Comparison of ENCODE assay signal across 19 cellular contexts in the genomic region with DNA sequence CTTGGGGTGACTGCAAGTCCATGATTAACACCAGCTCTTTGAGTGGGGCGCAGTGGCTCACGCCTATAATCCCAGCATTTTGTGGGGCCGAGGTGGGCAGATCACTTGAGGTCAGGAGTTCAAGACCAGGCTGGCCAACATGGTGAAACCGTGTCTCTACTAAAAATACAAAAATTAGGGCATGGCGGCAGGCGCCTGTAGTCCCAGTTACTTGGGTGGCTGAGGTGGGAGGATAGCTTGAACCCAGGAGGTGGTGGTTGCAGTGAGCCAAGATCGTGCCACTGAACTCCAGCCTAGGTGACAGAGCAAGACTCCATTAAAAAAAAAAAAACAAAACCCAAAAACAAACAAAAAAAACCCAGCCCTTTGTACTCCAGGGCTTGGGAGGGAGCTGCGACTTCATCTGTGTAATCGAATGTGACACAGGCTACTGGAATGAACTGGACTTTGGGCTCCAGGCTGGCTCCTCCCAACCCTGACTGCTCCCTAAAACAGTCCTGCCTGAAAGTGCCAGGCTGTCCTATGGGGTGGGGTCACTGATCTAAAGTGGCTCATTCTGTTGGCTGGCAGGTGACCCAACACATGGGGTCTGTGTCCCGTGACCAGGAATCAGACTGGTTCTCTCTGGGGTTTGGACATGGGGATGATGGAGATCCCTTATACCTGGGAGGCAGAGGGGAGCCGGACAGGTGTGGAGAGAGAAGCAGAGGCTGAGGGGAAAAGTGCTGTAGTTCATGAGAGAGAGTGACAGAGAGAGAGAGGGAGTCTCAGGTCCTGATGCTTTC. TPM values are rescaled to one million over a fixed set of nuclear protein-coding genes. Genes with fewer than 3 reads are reported as not detected.
A peak's percentile ranks its signal among the peaks of the same experiment; 100 is the strongest.
DNase-seq lines count a peak whose midpoint lies in the region; ATAC-seq and TF ChIP-seq lines count a peak whose summit lies in the region.
"Had no signal": no experiment of that assay in that cellular context is flagged by ENCODE, and none has a peak within 500 bp of the region (broad histone marks: within the 10 kb centered on the region; RNA-seq: fewer than 3 reads in every experiment).

No MANE protein-coding gene starts in this region.

- no peak overlapping the region for H2BK15ac ChIP-seq in mesendoderm (replicated peaks; ENCODE audit: low read depth)

- peaks cover 69% of the 10 kb centered on the region for H3K36me3 Mint-ChIP-seq in activated CD8-positive, alpha-beta memory T cell treated with anti-CD3 and anti-CD28 coated beads, Interleukin-2, amount 10 ng/mL, durations not matched to agents 7 days and 5 days

- H3K36me3 ChIP-seq in mammary epithelial cell (ENCODE audit: insufficient read depth, low read length) (no peaks in the 10 kb centered on the region), mesendoderm (ENCODE audit: control insufficient read depth, insufficient read depth, low read length) (no peaks in the 10 kb centered on the region), upper lobe of right lung (no peaks in the 10 kb centered on the region), heart right ventricle (peaks cover 0 to 77% (median 0%) of the 10 kb centered on the region in 9 donors)
- H3K36me3 ChIP-seq: sigmoid colon, tibial artery had no signal

- H3K79me2 ChIP-seq in mammary epithelial cell (ENCODE audit: insufficient read depth, low read length) (no peaks in the 10 kb centered on the region), mesendoderm (ENCODE audit: control insufficient read depth, insufficient read depth, low read length) (no peaks in the 10 kb centered on the region)

- peaks cover 15% of the 10 kb centered on the region for H3K4me1 Mint-ChIP-seq in activated CD8-positive, alpha-beta memory T cell treated with anti-CD3 and anti-CD28 coated beads, Interleukin-2, amount 10 ng/mL, durations not matched to agents 7 days and 5 days
- H3K4me1 Mint-ChIP-seq: activated B cell treated with CpG ODN at 0.5 μM for 24 hours had no signal

- no peak overlapping the region for H3K4me3 ChIP-seq in mammary epithelial cell (replicated peaks in 1 of 3; ENCODE audit: insufficient read depth in 1 of 3, low read depth in 2 of 3, low read length in 3 of 3)
- H3K4me3 ChIP-seq in mesendoderm (ENCODE audit: low read length) = no peak overlapping the region
- no peak overlapping the region for H3K4me3 ChIP-seq in upper lobe of right lung
- no peak overlapping the region for H3K4me3 ChIP-seq in heart right ventricle
- H3K4me3 ChIP-seq: sigmoid colon, tibial artery had no signal

- H3K27me3 ChIP-seq in mammary epithelial cell (ENCODE audit: insufficient read depth, low read length) = no peaks in the 10 kb centered on the region
- no peaks in the 10 kb centered on the region for H3K27me3 ChIP-seq in mesendoderm (ENCODE audit: insufficient read depth, low read length, poor library complexity)
- no peaks in the 10 kb centered on the region for H3K27me3 ChIP-seq in upper lobe of right lung
- peaks cover 0 to 4% (median 0%) of the 10 kb centered on the region in 7 donors for H3K27me3 ChIP-seq in heart right ventricle
- H3K27me3 ChIP-seq: sigmoid colon had no signal

- no peak overlapping the region for H3K18ac ChIP-seq in mesendoderm (ENCODE audit: low read length)

- no peak overlapping the region for H3K4me2 ChIP-seq in mammary epithelial cell (ENCODE audit: insufficient read depth, low read depth, low read length)
- H3K4me2 ChIP-seq in mesendoderm (ENCODE audit: low read length) = no peak overlapping the region

- H3K4me1 ChIP-seq in mammary epithelial cell (ENCODE audit: insufficient read depth, low read length) (no peaks in the 10 kb centered on the region), mesendoderm (ENCODE audit: control insufficient read depth, low read depth, low read length) (no peaks in the 10 kb centered on the region), upper lobe of right lung (no peaks in the 10 kb centered on the region), heart right ventricle (no peaks in the 10 kb centered on the region)
- H3K4me1 ChIP-seq: sigmoid colon, tibial artery had no signal

- no peak overlapping the region for H3K4ac ChIP-seq in mesendoderm (ENCODE audit: low read depth, low read length)

- H3K9me3 ChIP-seq in mammary epithelial cell (replicated peaks; ENCODE audit: insufficient read depth, low read length) = no peaks in the 10 kb centered on the region
- H3K9me3 ChIP-seq in upper lobe of right lung = no peaks in the 10 kb centered on the region
- no peaks in the 10 kb centered on the region for H3K9me3 ChIP-seq in heart right ventricle
- H3K9me3 ChIP-seq: sigmoid colon, tibial artery had no signal

- no peak overlapping the region for H2BK5ac ChIP-seq in mesendoderm (ENCODE audit: low read length)

- no peaks in the 10 kb centered on the region for H3K9me3 Mint-ChIP-seq in activated CD8-positive, alpha-beta memory T cell treated with anti-CD3 and anti-CD28 coated beads, Interleukin-2, amount 10 ng/mL, durations not matched to agents 7 days and 5 days (ENCODE audit: low read depth)
- H3K9me3 Mint-ChIP-seq: activated B cell treated with CpG ODN at 0.5 μM for 24 hours; CD8-positive, alpha-beta T cell; T-cell had no signal

- H2BK120ac ChIP-seq in mesendoderm (ENCODE audit: low read depth, low read length) = peak overlapping the region; percentile 63

- H3K27ac Mint-ChIP-seq in activated CD8-positive, alpha-beta memory T cell treated with anti-CD3 and anti-CD28 coated beads, Interleukin-2, amount 10 ng/mL, durations not matched to agents 7 days and 5 days = peak overlapping the region; percentile 31
- H3K27ac Mint-ChIP-seq: activated B cell treated with CpG ODN at 0.5 μM for 24 hours; CD8-positive, alpha-beta T cell; T-cell had no signal

- BruUV-seq in mammary epithelial cell (replicated peaks; lab: Mats Ljungman, UMichigan) = no TSS peak

- no peaks in the 10 kb centered on the region for H4K20me1 ChIP-seq in mammary epithelial cell (ENCODE audit: insufficient read depth, low read length)

- DNase-seq in activated CD8-positive, alpha-beta memory T cell treated with anti-CD3 and anti-CD28 coated beads, Interleukin-2, amount 10 ng/mL, durations not matched to agents 7 days and 5 days = no peak
- DNase-seq in activated CD8-positive, alpha-beta memory T cell treated with anti-CD3 and anti-CD28 coated beads, Interleukin-2, amount 50 U/mL, for 48 hours = no peak
- DNase-seq in mammary epithelial cell (peak; percentile 15), mesendoderm (no peak), upper lobe of right lung (peak; percentile 45), superior temporal gyrus (ENCODE audit: extremely low spot score) (no peak), heart right ventricle (no peak)
- DNase-seq: activated B cell treated with CpG ODN at 0.5 μM for 24 hours; activated gamma-delta T cell; amniotic stem cell; CD8-positive, alpha-beta T cell; central memory CD4-positive, alpha-beta T cell; NCI-H187 treated with DMSO at 0.1 percent for 48 hours; sigmoid colon; stimulated activated CD4-positive, alpha-beta T cell treated with anti-CD3 and anti-CD28 coated beads, Interleukin-4, amount 100 ng/mL, for 4 hours; T-cell; tibial artery had no signal

- CTCF ChIA-PET in activated CD8-positive, alpha-beta memory T cell treated with anti-CD3 and anti-CD28 coated beads, Interleukin-2, amount 10 ng/mL, durations not matched to agents 7 days and 5 days (lab: Charles Lee) = interaction anchor here (0.6 to 1.4 kb wide), 2 partner anchors 8 to 528 kb away, joined by 3 read pairs; no protein-coding TSS in a partner anchor
- CTCF ChIA-PET in mammary epithelial cell (lab: Charles Lee; ENCODE audit: low non-redundant PET) = interaction anchor here (0.6 kb wide), 1 partner anchor 34 kb away, joined by 4 read pairs; no protein-coding TSS in a partner anchor

- no peak overlapping the region for H2AFZ ChIP-seq in mammary epithelial cell (ENCODE audit: low read depth, low read length)

- 85% methylated on average over 9 of the region's 11 CpGs for WGBS in mammary epithelial cell (ENCODE audit: low coverage, missing lambda C conversion rate)
- WGBS in mesendoderm (ENCODE audit: extremely low coverage, insufficient coverage, low lambda C conversion rate) = no CpG with 5 or more reads among the region's 11 CpGs
- 93% methylated on average over 11 of the region's 11 CpGs for WGBS in heart right ventricle, 2 donors

- H3K27me3 Mint-ChIP-seq in activated CD8-positive, alpha-beta memory T cell treated with anti-CD3 and anti-CD28 coated beads, Interleukin-2, amount 10 ng/mL, durations not matched to agents 7 days and 5 days = no peaks in the 10 kb centered on the region
- H3K27me3 Mint-ChIP-seq: T-cell had no signal

- no peak for TF ChIP-seq CTCF in mammary epithelial cell (conservative IDR thresholded peaks at IDR 0.05 in 1 of 2, IDR thresholded peaks at IDR 0.05 in 1 of 2; ENCODE audit: extremely low read depth in 1 of 2, insufficient read depth in 1 of 2, low read depth in 1 of 2, low read length in 2 of 2)
- no peak for TF ChIP-seq CTCF in upper lobe of right lung (IDR thresholded peaks at IDR 0.05)
- TF ChIP-seq CTCF in heart right ventricle (IDR thresholded peaks at IDR 0.05) = no peak

- H3K79me1 ChIP-seq in mesendoderm (ENCODE audit: low read length) = no peaks in the 10 kb centered on the region

- no peak overlapping the region for H3K27ac ChIP-seq in mammary epithelial cell (ENCODE audit: insufficient read depth, low read depth, low read length)
- no peak overlapping the region for H3K27ac ChIP-seq in mesendoderm (ENCODE audit: low read depth, low read length)
- no peak overlapping the region for H3K27ac ChIP-seq in upper lobe of right lung
- peak overlapping the region in 1 of 10 donors; percentile 14 for H3K27ac ChIP-seq in heart right ventricle
- H3K27ac ChIP-seq: sigmoid colon, tibial artery had no signal

- no peak overlapping the region for H3K23ac ChIP-seq in mesendoderm (ENCODE audit: low read length)

- no peak overlapping the region for H2AK5ac ChIP-seq in mesendoderm (ENCODE audit: low read length)

- H3K56ac ChIP-seq in mesendoderm (ENCODE audit: low read length) = peak overlapping the region; percentile 29

- no peak overlapping the region for H3K4me3 Mint-ChIP-seq in activated CD8-positive, alpha-beta memory T cell treated with anti-CD3 and anti-CD28 coated beads, Interleukin-2, amount 10 ng/mL, durations not matched to agents 7 days and 5 days
- H3K4me3 Mint-ChIP-seq: activated B cell treated with CpG ODN at 0.5 μM for 24 hours; CD8-positive, alpha-beta T cell; T-cell had no signal

- H3K9ac ChIP-seq in mammary epithelial cell (ENCODE audit: insufficient read depth, low read length) (no peak overlapping the region), mesendoderm (ENCODE audit: low read length) (no peak overlapping the region)

- ATAC-seq in activated CD8-positive, alpha-beta memory T cell treated with anti-CD3 and anti-CD28 coated beads, Interleukin-2, amount 10 ng/mL, durations not matched to agents 7 days and 5 days = no peak
- ATAC-seq in upper lobe of right lung (no peak), GM19397 (IDR thresholded peaks at IDR 0.05; ENCODE audit: unreplicated experiment) (no peak), heart right ventricle (no peak)
- ATAC-seq: CD8-positive, alpha-beta T cell; Right ventricle myocardium inferior; T-cell had no signal

- H4K8ac ChIP-seq in mesendoderm (ENCODE audit: low read depth, low read length) = no peak overlapping the region

- H4K5ac ChIP-seq in mesendoderm (ENCODE audit: low read length) = no peak overlapping the region

- dilution Hi-C loops in mammary epithelial cell (cut with HindIII; ENCODE audit: low sequenced_read_pairs) = no loop called here

- in situ Hi-C loops in mammary epithelial cell (cut with MboI; ENCODE audit: low sequenced_read_pairs in 2 of 2) = no loop called here

- intact Hi-C loops in mammary epithelial cell (cut with micrococcal nuclease) (no loop called here), upper lobe of right lung (cut with DNase I) (no loop called here), heart right ventricle (cut with DNase I) (no loop called here)

RNA-seq across cellular contexts. Expression of gene C12orf43, which starts 9.3 kb away (rescaled TPM):
- total RNA-seq in activated CD8-positive, alpha-beta memory T cell treated with anti-CD3 and anti-CD28 coated beads, Interleukin-2, amount 10 ng/mL, durations not matched to agents 7 days and 5 days = 10 to 100 TPM; 16.4 to 24.6 TPM
- total RNA-seq in mammary epithelial cell (10 to 100 TPM; 12.0 to 16.9 TPM), upper lobe of right lung (15.5 TPM), heart right ventricle (10 to 100 TPM in 1 of 10 donors, 1 to 10 TPM in 9; 5.7 to 11.4 (median 8.2) TPM)
- polyA plus RNA-seq in mammary epithelial cell (16.5 TPM), heart right ventricle (10 to 100 TPM in 1 of 2 donors, 1 to 10 TPM in 1; 8.6 to 10.8 TPM)
- polyA minus RNA-seq in mammary epithelial cell = 11.3 TPM
- polyA plus RNA-seq in mesendoderm (2013, experiment 1 of 2) = 21.3 TPM
- 21.8 TPM for polyA plus RNA-seq in mesendoderm (2013, experiment 2 of 2)

RNA-seq across cellular contexts. Expression of gene OASL, which starts 13.4 kb away (rescaled TPM):
- total RNA-seq in activated CD8-positive, alpha-beta memory T cell treated with anti-CD3 and anti-CD28 coated beads, Interleukin-2, amount 10 ng/mL, durations not matched to agents 7 days and 5 days = 100 to 1,000 TPM in 1 of 2 experiments, 10 to 100 TPM in 1; 55.3 to 135 TPM
- total RNA-seq in mammary epithelial cell (under 1 TPM; 0.50 to 0.66 TPM), upper lobe of right lung (12.7 TPM), heart right ventricle (1 to 10 TPM in 4 of 10 donors, under 1 TPM in 6; 0.19 to 2.5 (median 0.97) TPM)
- polyA plus RNA-seq in mammary epithelial cell (0.50 TPM), heart right ventricle (under 1 TPM; 0.70 to 0.95 TPM)
- polyA minus RNA-seq in mammary epithelial cell = not detected
- polyA plus RNA-seq in mesendoderm (2013, experiment 1 of 2) = not detected
- not detected for polyA plus RNA-seq in mesendoderm (2013, experiment 2 of 2)

RNA-seq across cellular contexts. Expression of gene HNF1A, which starts 47.3 kb away (rescaled TPM):
- total RNA-seq in activated CD8-positive, alpha-beta memory T cell treated with anti-CD3 and anti-CD28 coated beads, Interleukin-2, amount 10 ng/mL, durations not matched to agents 7 days and 5 days = not detected
- total RNA-seq in mammary epithelial cell = not detected
- not detected for polyA plus RNA-seq in mammary epithelial cell
- polyA minus RNA-seq in mammary epithelial cell = not detected
- not detected for polyA plus RNA-seq in mesendoderm (2013, experiment 1 of 2)
- not detected for polyA plus RNA-seq in mesendoderm (2013, experiment 2 of 2)
- total RNA-seq in upper lobe of right lung = not detected
- total RNA-seq in heart right ventricle = not detected
- under 1 TPM in 1 of 2 donors, not detected in 1; 0.04 TPM for polyA plus RNA-seq in heart right ventricle
- total RNA-seq: activated B cell treated with CpG ODN at 0.5 μM for 24 hours; CD8-positive, alpha-beta T cell; Right ventricle myocardium inferior; T-cell had no signal

Comparison
In these comparisons a context has a peak if more than half of its experiments do, and no peak if none do; other contexts are left out.
1. DNase-seq: peak in mammary epithelial cell (single experiment) and upper lobe of right lung (single experiment); none in activated CD8-positive, alpha-beta memory T cell treated with anti-CD3 and anti-CD28 coated beads, Interleukin-2, amount 10 ng/mL, durations not matched to agents 7 days and 5 days (single experiment), activated CD8-positive, alpha-beta memory T cell treated with anti-CD3 and anti-CD28 coated beads, Interleukin-2, amount 50 U/mL, for 48 hours (single experiment), mesendoderm (single experiment), superior temporal gyrus (single experiment) and heart right ventricle (0 of 2).